ENCODE assay signal across 32 cellular contexts in the genomic region with DNA sequence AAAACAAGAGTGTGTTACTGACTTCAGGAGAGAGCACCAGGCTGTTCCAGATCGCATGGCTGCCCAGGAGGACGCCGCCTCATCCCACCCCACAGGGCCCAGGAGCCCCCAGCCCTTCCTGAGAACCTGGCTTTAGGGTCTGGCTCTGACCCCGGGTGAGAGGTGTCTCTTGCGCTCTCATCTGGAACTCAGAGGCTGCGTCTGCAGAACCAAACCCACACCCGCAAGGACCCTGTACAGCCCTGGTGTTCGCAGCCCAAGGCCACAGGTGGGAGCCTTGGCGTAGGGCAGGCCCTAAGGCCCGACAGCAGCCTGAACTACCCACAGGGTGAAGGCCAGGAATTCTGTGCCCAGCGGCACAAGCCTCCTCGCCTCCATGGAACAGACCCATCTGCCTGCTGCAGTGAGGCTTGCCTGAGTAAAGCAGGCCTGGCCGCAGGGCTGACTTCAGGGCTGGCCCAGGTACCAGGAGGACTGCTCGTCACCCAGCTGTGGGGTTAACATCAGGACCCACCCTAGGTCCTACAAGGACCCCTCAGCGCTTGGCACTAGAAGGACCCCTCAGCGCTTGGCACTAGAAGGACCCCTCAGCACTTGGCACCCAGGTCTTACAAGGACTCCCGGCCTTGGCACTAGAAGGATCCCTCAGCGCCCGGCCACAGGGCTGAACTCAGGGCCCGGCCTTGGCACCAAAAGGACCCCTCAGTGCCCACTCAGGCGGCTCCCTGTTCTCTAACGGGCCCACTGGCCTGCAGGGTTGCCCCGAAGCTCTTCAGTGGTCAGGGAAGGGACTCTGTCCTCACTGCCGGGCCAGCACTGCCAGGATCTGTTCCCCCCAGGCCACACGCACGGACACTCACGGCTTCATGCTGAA. TPM values are rescaled to one million over a fixed set of nuclear protein-coding genes. Genes with fewer than 3 reads are reported as not detected.
"Had no signal": no experiment of that assay in that cellular context is flagged by ENCODE, and none has a peak within 500 bp of the region (broad histone marks: within the 10 kb centered on the region; RNA-seq: fewer than 3 reads in every experiment).

No MANE protein-coding gene starts in this region.

- H3K4me1 Mint-ChIP-seq: activated B cell treated with CpG ODN at 0.5 μM for 24 hours; activated naive CD4-positive, alpha-beta T cell treated with anti-CD3 and anti-CD28 coated beads, Interleukin-2, amount 50 U/mL, for 24 hours; activated T-helper 17 cell treated with anti-CD3 and anti-CD28 coated beads, Interleukin-2, amount 50 U/mL, for 72 hours; immature natural killer cell; T-cell had no signal

- H3K9me3 Mint-ChIP-seq: activated B cell treated with CpG ODN at 0.5 μM for 24 hours; activated CD8-positive, alpha-beta T cell treated with anti-CD3 and anti-CD28 coated beads for 36 hours; activated naive CD4-positive, alpha-beta T cell treated with anti-CD3 and anti-CD28 coated beads, Interleukin-2, amount 50 U/mL, for 24 hours; activated T-cell treated with anti-CD3 and anti-CD28 coated beads, Interleukin-2, amount 50 U/mL, for 4 hours; activated T-helper 17 cell treated with anti-CD3 and anti-CD28 coated beads, Interleukin-2, amount 50 U/mL, for 72 hours; immature natural killer cell; nephron progenitor cell; T-cell; T-helper 2 cell treated with Interferon-gamma antibody and Interleukin-4, amounts not matched to agents 5 μg/mL and 100 μg/mL, for 36 hours had no signal

- H3K4me1 ChIP-seq: colonic mucosa, gastroesophageal sphincter, left lung, spleen, tibial nerve had no signal

- H3K9me3 ChIP-seq: colonic mucosa, gastroesophageal sphincter, left lung, mucosa of descending colon, neutrophil, ovary, spleen, tibial nerve had no signal

- H3K27ac Mint-ChIP-seq: activated B cell treated with CpG ODN at 0.5 μM for 24 hours; activated CD8-positive, alpha-beta T cell treated with anti-CD3 and anti-CD28 coated beads for 36 hours; activated T-helper 17 cell treated with anti-CD3 and anti-CD28 coated beads, Interleukin-2, amount 50 U/mL, for 72 hours; immature natural killer cell; progenitor cell of endocrine pancreas; T-cell; T-helper 2 cell treated with Interferon-gamma antibody and Interleukin-4, amounts not matched to agents 5 μg/mL and 100 μg/mL, for 36 hours had no signal

- H3K4me3 Mint-ChIP-seq: activated B cell treated with CpG ODN at 0.5 μM for 24 hours; activated CD8-positive, alpha-beta T cell treated with anti-CD3 and anti-CD28 coated beads for 36 hours; activated naive CD4-positive, alpha-beta T cell treated with anti-CD3 and anti-CD28 coated beads, Interleukin-2, amount 50 U/mL, for 24 hours; activated T-cell treated with anti-CD3 and anti-CD28 coated beads, Interleukin-2, amount 50 U/mL, for 4 hours; activated T-helper 17 cell treated with anti-CD3 and anti-CD28 coated beads, Interleukin-2, amount 50 U/mL, for 72 hours; immature natural killer cell; nephron progenitor cell; T-cell; T-helper 2 cell treated with Interferon-gamma antibody and Interleukin-4, amounts not matched to agents 5 μg/mL and 100 μg/mL, for 36 hours had no signal

- ATAC-seq: activated CD8-positive, alpha-beta T cell treated with anti-CD3 and anti-CD28 coated beads for 36 hours; activated T-cell treated with anti-CD3 and anti-CD28 coated beads, Interleukin-2, amount 50 U/mL, for 4 hours; activated T-helper 17 cell treated with anti-CD3 and anti-CD28 coated beads, Interleukin-2, amount 50 U/mL, for 72 hours; gastroesophageal sphincter; left lung; mucosa of descending colon; T-cell had no signal

- H3K4me3 ChIP-seq: colonic mucosa, dorsolateral prefrontal cortex, gastroesophageal sphincter, left lung, mucosa of descending colon, ovary, spleen, tibial nerve had no signal

- FAIRE-seq: bronchial epithelial cell, endothelial cell of umbilical vein had no signal

- H3K36me3 ChIP-seq: neutrophil, ovary had no signal

- H3K27ac ChIP-seq: colonic mucosa, dorsolateral prefrontal cortex, gastroesophageal sphincter, left lung, neutrophil, ovary, spleen, tibial nerve had no signal

- H3K27me3 Mint-ChIP-seq: activated B cell treated with CpG ODN at 0.5 μM for 24 hours; activated CD8-positive, alpha-beta T cell treated with anti-CD3 and anti-CD28 coated beads for 36 hours; activated naive CD4-positive, alpha-beta T cell treated with anti-CD3 and anti-CD28 coated beads, Interleukin-2, amount 50 U/mL, for 24 hours; activated T-helper 17 cell treated with anti-CD3 and anti-CD28 coated beads, Interleukin-2, amount 50 U/mL, for 72 hours; progenitor cell of endocrine pancreas; T-cell had no signal

- H3K27me3 ChIP-seq: colonic mucosa, dorsolateral prefrontal cortex, gastroesophageal sphincter, left lung, neutrophil, ovary, spleen, tibial nerve had no signal

- DNase-seq: activated B cell treated with CpG ODN at 0.5 μM for 24 hours; activated CD4-positive, alpha-beta T cell treated with anti-CD3 and anti-CD28 coated beads, Interleukin-2, amount 50 U/mL, for 1 hour; activated CD8-positive, alpha-beta T cell treated with anti-CD3 and anti-CD28 coated beads for 36 hours; activated gamma-delta T cell treated with Interleukin-2 at 50 U/mL for 16 hours; activated T-cell treated with anti-CD3 and anti-CD28 coated beads, Interleukin-2, amount 50 U/mL, for 4 hours; anterior cingulate cortex; cerebellar nuclear complex; colonic mucosa; dorsolateral prefrontal cortex; effector memory CD4-positive, alpha-beta T cell; head of caudate nucleus; hypothalamus; immature natural killer cell; retina; spleen; stimulated activated naive CD4-positive, alpha-beta T cell treated with Interleukin-2 at 50 U/mL for 16 hours; T-cell had no signal

- H3K36me3 Mint-ChIP-seq: activated naive CD4-positive, alpha-beta T cell treated with anti-CD3 and anti-CD28 coated beads, Interleukin-2, amount 50 U/mL, for 24 hours had no signal

RNA-seq across cellular contexts. Expression of a gene that starts 48.2 kb away (rescaled TPM):
- total RNA-seq: endothelial cell of umbilical vein, myocyte had no signal
- polyA plus RNA-seq: fibroblast of lung, immature natural killer cell had no signal
